ENCODE assay signal across 2 cellular contexts in the genomic region with DNA sequence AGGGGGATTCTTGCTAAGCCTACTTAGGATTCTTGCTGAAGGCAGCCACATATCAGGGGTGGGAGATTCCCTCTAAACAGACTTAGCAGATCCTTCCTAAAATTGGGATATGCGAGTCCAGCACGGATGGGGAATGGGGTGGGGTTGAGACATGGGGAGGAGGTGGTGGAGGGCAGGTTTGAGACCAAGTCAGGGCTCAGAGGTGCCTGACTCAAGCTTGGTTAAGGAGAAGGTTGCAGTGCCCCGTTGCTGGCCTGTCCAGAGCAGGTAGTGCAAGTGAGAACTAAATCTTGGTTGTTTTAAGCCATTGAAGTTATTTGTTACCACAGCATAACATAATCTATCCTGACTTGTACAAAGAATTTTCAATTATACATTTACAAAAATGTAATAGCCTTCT.
TF ChIP-seq lines count a peak whose summit lies in the region.

No MANE protein-coding gene starts in this region.

TF ChIP-seq in HCT116, 20 proteins besides CTCF, POLR2A, EP300 and RAD21 (continued from another document):
- TF ChIP-seq, protein P1, sequence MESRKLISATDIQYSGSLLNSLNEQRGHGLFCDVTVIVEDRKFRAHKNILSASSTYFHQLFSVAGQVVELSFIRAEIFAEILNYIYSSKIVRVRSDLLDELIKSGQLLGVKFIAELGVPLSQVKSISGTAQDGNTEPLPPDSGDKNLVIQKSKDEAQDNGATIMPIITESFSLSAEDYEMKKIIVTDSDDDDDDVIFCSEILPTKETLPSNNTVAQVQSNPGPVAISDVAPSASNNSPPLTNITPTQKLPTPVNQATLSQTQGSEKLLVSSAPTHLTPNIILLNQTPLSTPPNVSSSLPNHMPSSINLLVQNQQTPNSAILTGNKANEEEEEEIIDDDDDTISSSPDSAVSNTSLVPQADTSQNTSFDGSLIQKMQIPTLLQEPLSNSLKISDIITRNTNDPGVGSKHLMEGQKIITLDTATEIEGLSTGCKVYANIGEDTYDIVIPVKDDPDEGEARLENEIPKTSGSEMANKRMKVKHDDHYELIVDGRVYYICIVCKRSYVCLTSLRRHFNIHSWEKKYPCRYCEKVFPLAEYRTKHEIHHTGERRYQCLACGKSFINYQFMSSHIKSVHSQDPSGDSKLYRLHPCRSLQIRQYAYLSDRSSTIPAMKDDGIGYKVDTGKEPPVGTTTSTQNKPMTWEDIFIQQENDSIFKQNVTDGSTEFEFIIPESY (IDR thresholded peaks at IDR 0.05; ENCODE audit: extremely low read depth, insufficient replicate concordance, low read length), result no peak
- TF ChIP-seq POLR2AphosphoS5 (IDR thresholded peaks at IDR 0.05; ENCODE audit: low read depth, low read length), result no peak
TF ChIP-seq in HCT116: peak in this region for 0.

TF ChIP-seq in K562, 482 proteins besides CTCF, POLR2A, EP300 and RAD21 (continued from another document):
- TF ChIP-seq, protein P2, sequence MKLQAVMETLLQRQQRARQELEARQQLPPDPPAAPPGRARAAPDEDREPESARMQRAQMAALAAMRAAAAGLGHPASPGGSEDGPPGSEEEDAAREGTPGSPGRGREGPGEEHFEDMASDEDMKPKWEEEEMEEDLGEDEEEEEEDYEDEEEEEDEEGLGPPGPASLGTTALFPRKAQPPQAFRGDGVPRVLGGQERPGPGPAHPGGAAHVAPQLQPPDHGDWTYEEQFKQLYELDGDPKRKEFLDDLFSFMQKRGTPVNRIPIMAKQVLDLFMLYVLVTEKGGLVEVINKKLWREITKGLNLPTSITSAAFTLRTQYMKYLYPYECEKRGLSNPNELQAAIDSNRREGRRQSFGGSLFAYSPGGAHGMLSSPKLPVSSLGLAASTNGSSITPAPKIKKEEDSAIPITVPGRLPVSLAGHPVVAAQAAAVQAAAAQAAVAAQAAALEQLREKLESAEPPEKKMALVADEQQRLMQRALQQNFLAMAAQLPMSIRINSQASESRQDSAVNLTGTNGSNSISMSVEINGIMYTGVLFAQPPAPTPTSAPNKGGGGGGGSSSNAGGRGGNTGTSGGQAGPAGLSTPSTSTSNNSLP (IDR thresholded peaks at IDR 0.05; ENCODE audit: borderline replicate concordance, low read depth, low read length), result no peak
- no peak for TF ChIP-seq ZNF584 (CRISPR knock-in tag; IDR thresholded peaks at IDR 0.05; ENCODE audit: low read depth)
